In the genomic region with DNA sequence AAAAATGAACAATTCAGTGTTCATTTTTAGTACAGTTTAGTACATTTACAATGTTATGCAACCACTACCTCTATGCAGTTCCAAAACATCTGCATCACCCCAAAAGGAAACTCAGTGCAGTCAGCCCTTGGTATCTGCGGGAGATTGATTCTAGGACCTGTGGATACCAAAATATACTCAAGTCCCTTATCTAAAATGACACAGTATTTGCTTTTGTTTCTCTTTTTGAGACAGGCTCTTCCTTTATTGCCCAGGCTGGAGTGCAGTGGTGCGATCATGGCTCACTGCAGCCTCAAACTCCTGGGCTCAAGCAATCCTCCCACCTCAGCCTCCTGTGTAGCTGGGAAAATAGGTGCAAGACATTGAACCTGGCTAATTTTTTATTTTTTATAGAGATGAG, we compare ENCODE assay signal across 22 cellular contexts.
"Had no signal": no experiment of that assay in that cellular context is flagged by ENCODE, and none has a peak within 500 bp of the region (broad histone marks: within the 10 kb centered on the region; RNA-seq: fewer than 3 reads in every experiment).

No MANE protein-coding gene starts in this region.

- ATAC-seq: foreskin keratinocyte; gastroesophageal sphincter; heart left ventricle; left cardiac atrium; left lung; left ventricle myocardium superior; lower lobe of right lung; naive thymus-derived CD4-positive, alpha-beta T cell; natural killer cell had no signal

- H3K4me3 ChIP-seq: coronary artery, dorsolateral prefrontal cortex, esophagus muscularis mucosa, gastroesophageal sphincter, heart left ventricle, left lung, lower lobe of right lung had no signal

- H3K4me1 ChIP-seq: esophagus muscularis mucosa, foreskin keratinocyte, gastroesophageal sphincter had no signal

- H3K9me3 ChIP-seq: esophagus muscularis mucosa, gastroesophageal sphincter, heart left ventricle, left lung, lower lobe of right lung had no signal

- H3K36me3 ChIP-seq: esophagus muscularis mucosa, gastroesophageal sphincter, heart left ventricle, left lung, lower lobe of right lung had no signal

- H3K27ac ChIP-seq: coronary artery, dorsolateral prefrontal cortex, esophagus muscularis mucosa, foreskin keratinocyte, gastroesophageal sphincter, heart left ventricle, left lung, lower lobe of right lung had no signal

- FAIRE-seq: endothelial cell of umbilical vein, frontal cortex, islet of Langerhans, keratinocyte had no signal

- DNase-seq: dermis blood vessel endothelial cell; dorsolateral prefrontal cortex; effector CD4-positive, alpha-beta T cell; effector memory CD4-positive, alpha-beta T cell; foreskin keratinocyte; heart left ventricle; hippocampal formation; left cardiac atrium; left lung; left ventricle myocardium superior; lower lobe of right lung; mesenchymal stem cell; midbrain; naive thymus-derived CD4-positive, alpha-beta T cell; natural killer cell had no signal

- H3K27me3 ChIP-seq: dorsolateral prefrontal cortex, esophagus muscularis mucosa, gastroesophageal sphincter, heart left ventricle, left lung had no signal
